Comparison of ENCODE assay signal across 2 cellular contexts in the genomic region with DNA sequence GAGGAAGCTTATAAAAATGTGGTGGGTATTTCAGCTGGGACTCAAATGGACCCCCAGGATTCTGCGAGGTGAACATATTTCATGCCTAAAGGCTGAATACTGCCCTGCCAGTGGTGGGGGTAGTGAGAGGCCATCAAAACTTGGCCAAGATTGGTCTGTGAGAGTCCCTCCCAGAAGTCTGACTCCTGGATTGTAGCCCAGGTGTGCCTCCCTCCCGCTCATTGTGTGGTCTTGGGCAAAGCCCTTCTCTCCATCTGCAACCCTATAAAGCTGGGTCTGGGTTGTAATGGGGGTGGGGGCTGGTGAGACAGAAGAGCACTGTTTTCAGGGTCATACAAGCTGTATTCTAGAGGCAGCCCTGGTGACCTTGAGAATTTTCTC.
TF ChIP-seq lines count a peak whose summit lies in the region.

No MANE protein-coding gene starts in this region.

TF ChIP-seq in liver, 16 proteins besides CTCF, POLR2A, EP300 and RAD21:
- TF ChIP-seq, protein P1, sequence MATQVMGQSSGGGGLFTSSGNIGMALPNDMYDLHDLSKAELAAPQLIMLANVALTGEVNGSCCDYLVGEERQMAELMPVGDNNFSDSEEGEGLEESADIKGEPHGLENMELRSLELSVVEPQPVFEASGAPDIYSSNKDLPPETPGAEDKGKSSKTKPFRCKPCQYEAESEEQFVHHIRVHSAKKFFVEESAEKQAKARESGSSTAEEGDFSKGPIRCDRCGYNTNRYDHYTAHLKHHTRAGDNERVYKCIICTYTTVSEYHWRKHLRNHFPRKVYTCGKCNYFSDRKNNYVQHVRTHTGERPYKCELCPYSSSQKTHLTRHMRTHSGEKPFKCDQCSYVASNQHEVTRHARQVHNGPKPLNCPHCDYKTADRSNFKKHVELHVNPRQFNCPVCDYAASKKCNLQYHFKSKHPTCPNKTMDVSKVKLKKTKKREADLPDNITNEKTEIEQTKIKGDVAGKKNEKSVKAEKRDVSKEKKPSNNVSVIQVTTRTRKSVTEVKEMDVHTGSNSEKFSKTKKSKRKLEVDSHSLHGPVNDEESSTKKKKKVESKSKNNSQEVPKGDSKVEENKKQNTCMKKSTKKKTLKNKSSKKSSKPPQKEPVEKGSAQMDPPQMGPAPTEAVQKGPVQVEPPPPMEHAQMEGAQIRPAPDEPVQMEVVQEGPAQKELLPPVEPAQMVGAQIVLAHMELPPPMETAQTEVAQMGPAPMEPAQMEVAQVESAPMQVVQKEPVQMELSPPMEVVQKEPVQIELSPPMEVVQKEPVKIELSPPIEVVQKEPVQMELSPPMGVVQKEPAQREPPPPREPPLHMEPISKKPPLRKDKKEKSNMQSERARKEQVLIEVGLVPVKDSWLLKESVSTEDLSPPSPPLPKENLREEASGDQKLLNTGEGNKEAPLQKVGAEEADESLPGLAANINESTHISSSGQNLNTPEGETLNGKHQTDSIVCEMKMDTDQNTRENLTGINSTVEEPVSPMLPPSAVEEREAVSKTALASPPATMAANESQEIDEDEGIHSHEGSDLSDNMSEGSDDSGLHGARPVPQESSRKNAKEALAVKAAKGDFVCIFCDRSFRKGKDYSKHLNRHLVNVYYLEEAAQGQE (IDR thresholded peaks at IDR 0.05) = no peak
- TF ChIP-seq YY1 (IDR thresholded peaks at IDR 0.05) (peak; percentile 22), GABPA (IDR thresholded peaks at IDR 0.05 in 1 of 2, conservative IDR thresholded peaks at IDR 0.05 in 1 of 2) (no peak)

TF ChIP-seq in HepG2, 621 proteins besides CTCF, POLR2A, EP300 and RAD21:
- no peak for TF ChIP-seq TAF1 (CRISPR knock-in tag; IDR thresholded peaks at IDR 0.05)
- TF ChIP-seq BORCS8-MEF2B (CRISPR knock-in tag; IDR thresholded peaks at IDR 0.05) = no peak
- TF ChIP-seq, protein P2, sequence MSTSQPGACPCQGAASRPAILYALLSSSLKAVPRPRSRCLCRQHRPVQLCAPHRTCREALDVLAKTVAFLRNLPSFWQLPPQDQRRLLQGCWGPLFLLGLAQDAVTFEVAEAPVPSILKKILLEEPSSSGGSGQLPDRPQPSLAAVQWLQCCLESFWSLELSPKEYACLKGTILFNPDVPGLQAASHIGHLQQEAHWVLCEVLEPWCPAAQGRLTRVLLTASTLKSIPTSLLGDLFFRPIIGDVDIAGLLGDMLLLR (CRISPR knock-in tag; IDR thresholded peaks at IDR 0.05) = no peak
- TF ChIP-seq, protein P3, sequence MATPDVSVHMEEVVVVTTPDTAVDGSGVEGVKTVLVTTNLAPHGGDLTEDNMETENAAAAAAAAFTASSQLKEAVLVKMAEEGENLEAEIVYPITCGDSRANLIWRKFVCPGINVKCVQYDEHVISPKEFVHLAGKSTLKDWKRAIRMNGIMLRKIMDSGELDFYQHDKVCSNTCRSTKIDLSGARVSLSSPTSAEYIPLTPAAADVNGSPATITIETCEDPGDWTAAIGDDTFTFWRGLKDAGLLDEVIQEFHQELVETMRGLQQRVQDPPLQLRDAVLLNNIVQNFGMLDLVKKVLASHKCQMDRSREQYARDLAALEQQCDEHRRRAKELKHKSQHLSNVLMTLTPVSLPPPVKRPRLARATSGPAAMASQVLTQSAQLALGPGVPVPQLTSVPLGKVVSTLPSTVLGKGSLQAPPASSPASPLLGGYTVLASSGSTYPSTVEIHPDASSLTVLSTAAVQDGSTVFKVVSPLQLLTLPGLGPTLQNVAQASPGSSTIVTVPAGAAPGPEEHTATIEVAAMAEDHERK (CRISPR knock-in tag; IDR thresholded peaks at IDR 0.05; ENCODE audit: low read depth) = no peak
